Comparison of ENCODE assay signal across 8 cellular contexts in genomic region chr15:66700412-66700801, GRCh38. TPM values are rescaled to one million over a fixed set of nuclear protein-coding genes. Genes with fewer than 3 reads are reported as not detected.
DNase-seq lines count a peak whose midpoint lies in the region; ATAC-seq and TF ChIP-seq lines count a peak whose summit lies in the region.

No MANE protein-coding gene starts in this region.

- H3K27me3 Mint-ChIP-seq in nephron progenitor cell (ENCODE audit: low read depth, poor library complexity), result peaks cover 6% of the 10 kb centered on the region

- H3K4me3 ChIP-seq in KMS-11 (IDR thresholded peaks at IDR 0.05; ENCODE audit: insufficient read depth, low read depth, low read length), result no peak overlapping the region
- H3K4me3 ChIP-seq in colonic mucosa, result peak overlapping the region; percentile 61

- H3K4me1 ChIP-seq in KMS-11 (ENCODE audit: low read depth, poor library complexity, severe bottlenecking), result peaks cover 5% of the 10 kb centered on the region
- peaks cover 6% of the 10 kb centered on the region for H3K4me1 ChIP-seq in colonic mucosa

- DNase-seq in colonic mucosa, result no peak
- DNase-seq in nephron progenitor cell, result no peak
- DNase-seq in effector CD8-positive, alpha-beta T cell (lab: John Stamatoyannopoulos, UW), result no peak
- DNase-seq in DMS153 (lab: John Stamatoyannopoulos, UW), result no peak

- no peaks in the 10 kb centered on the region for H3K9me3 ChIP-seq in colonic mucosa

- intact Hi-C loops in colonic mucosa (cut with DNase I), result no loop called here

- H3K27ac ChIP-seq in C4-2B (peak overlapping the region; percentile 92), KMS-11 (no peak overlapping the region), colonic mucosa (peak overlapping the region; percentile 44)

- H3K27me3 ChIP-seq in KMS-11 (ENCODE audit: insufficient read depth, low read depth) (peaks cover 8% of the 10 kb centered on the region), colonic mucosa (no peaks in the 10 kb centered on the region)

- no peak for TF ChIP-seq CTCF in C4-2B (conservative IDR thresholded peaks at IDR 0.05)
- no peak for TF ChIP-seq CTCF in KMS-11 (conservative IDR thresholded peaks at IDR 0.05; ENCODE audit: low read depth, low read length)
- no peak for TF ChIP-seq CTCF in colonic mucosa (IDR thresholded peaks at IDR 0.05)
- no peak for TF ChIP-seq CTCF in nephron progenitor cell (IDR thresholded peaks at IDR 0.05)

- no peaks in the 10 kb centered on the region for H3K79me2 ChIP-seq in KMS-11 (ENCODE audit: insufficient read depth, low read depth)

- H3K9ac ChIP-seq in KMS-11 (peak overlapping the region; percentile 46; the same call in 1 of the 2 replicates), colonic mucosa (ENCODE audit: low read depth in 2 of 2, low read length in 2 of 2) (peak overlapping the region; percentile 47 to 71)

- H3K27ac Mint-ChIP-seq in nephron progenitor cell, result no peak overlapping the region

- H3K4me2 ChIP-seq in KMS-11, result peak overlapping the region; percentile 88

- H3K36me3 Mint-ChIP-seq in nephron progenitor cell (ENCODE audit: low read depth), result peaks cover 1% of the 10 kb centered on the region

- no peaks in the 10 kb centered on the region for H4K20me1 ChIP-seq in KMS-11 (ENCODE audit: insufficient read depth)

- peaks cover 47% of the 10 kb centered on the region for H3K4me1 Mint-ChIP-seq in nephron progenitor cell

- no peaks in the 10 kb centered on the region for H3K9me3 Mint-ChIP-seq in nephron progenitor cell

- no peaks in the 10 kb centered on the region for H3K36me3 ChIP-seq in KMS-11 (ENCODE audit: insufficient read depth)
- no peaks in the 10 kb centered on the region for H3K36me3 ChIP-seq in colonic mucosa

- peak overlapping the region; percentile 83 for H3K4me3 Mint-ChIP-seq in nephron progenitor cell

- ATAC-seq in GM21529 (IDR thresholded peaks at IDR 0.05; ENCODE audit: unreplicated experiment) (no peak), GM19452 (IDR thresholded peaks at IDR 0.05; ENCODE audit: unreplicated experiment) (no peak)

- peak overlapping the region; percentile 100 for H2AFZ ChIP-seq in KMS-11 (ENCODE audit: low read depth)

RNA-seq across cellular contexts. Expression of gene SMAD6, which starts 1.6 kb away (rescaled TPM):
- 10 to 100 TPM in 1 of 2 donors, 1 to 10 TPM in 1; 9.4 to 22.0 TPM for total RNA-seq in colonic mucosa
